8 cellular contexts compared by ENCODE assay signal in genomic region chr12:132490481-132491348, GRCh38. TPM values are rescaled to one million over a fixed set of nuclear protein-coding genes. Genes with fewer than 3 reads are reported as not detected.
A peak's percentile ranks its signal among the peaks of the same experiment; 100 is the strongest.
DNase-seq lines count a peak whose midpoint lies in the region; ATAC-seq and TF ChIP-seq lines count a peak whose summit lies in the region.

No MANE protein-coding gene starts in this region.

- TF ChIP-seq POLR2A in HCT116 (IDR thresholded peaks at IDR 0.05; ENCODE audit: borderline replicate concordance, extremely low read depth, insufficient read depth, insufficient read length) (no peak), gastroesophageal sphincter (IDR thresholded peaks at IDR 0.05) (no peak)

- DNase-seq in CD8-positive, alpha-beta T cell: peak in 1 of 7 experiments; percentile 23
- DNase-seq in HCT116 (ENCODE audit: low read depth, low spot score) (no peak), T-helper 17 cell (no peak), retinal pigment epithelial cell (ENCODE audit: low read depth) (no peak), superior temporal gyrus (ENCODE audit: extremely low spot score) (no peak), cerebellar nuclear complex (lab: John Stamatoyannopoulos, UW) (no peak), KG1 (lab: John Stamatoyannopoulos, UW) (no peak)

- WGBS in gastroesophageal sphincter (ENCODE audit: low coverage in 1 of 2), 2 donors: 0% methylated on average over 3 to 4 of the region's 107 CpGs

- no peaks in the 10 kb centered on the region for H3K9me3 ChIP-seq in CD8-positive, alpha-beta T cell (ENCODE audit: low read length)
- H3K9me3 ChIP-seq in HCT116 (ENCODE audit: control insufficient read depth in 1 of 2, insufficient read depth in 1 of 2, low read depth in 1 of 2, low read length in 2 of 2): no peaks in the 10 kb centered on the region
- H3K9me3 ChIP-seq in T-helper 17 cell (ENCODE audit: control insufficient read depth, low read length, poor library complexity, severe bottlenecking): no peaks in the 10 kb centered on the region
- no peaks in the 10 kb centered on the region for H3K9me3 ChIP-seq in gastroesophageal sphincter

- no peak overlapping the region for H2AFZ ChIP-seq in HCT116 (ENCODE audit: low read depth, low read length, poor library complexity, severe bottlenecking)

- H3K36me3 ChIP-seq in CD8-positive, alpha-beta T cell (ENCODE audit: insufficient read depth, low read length): peaks cover 4% of the 10 kb centered on the region
- H3K36me3 ChIP-seq in HCT116 (ENCODE audit: control insufficient read depth in 1 of 2, insufficient read depth in 2 of 2, low read length in 2 of 2) (peaks cover 0 to 5% of the 10 kb centered on the region in 2 experiments; a peak in 1 of 4 replicates), gastroesophageal sphincter (peaks cover 0 to 3% of the 10 kb centered on the region in 2 donors)

- no peaks in the 10 kb centered on the region for H3K9me3 Mint-ChIP-seq in CD8-positive, alpha-beta T cell

- peak overlapping the region; percentile 86 for H3K4me2 ChIP-seq in HCT116 (ENCODE audit: low read length)

- no peak for TF ChIP-seq RAD21 in HCT116 (IDR thresholded peaks at IDR 0.05; ENCODE audit: low read depth)

- H3K27ac Mint-ChIP-seq in CD8-positive, alpha-beta T cell: peak overlapping the region; percentile 88
- peak overlapping the region; percentile 94 for H3K27ac Mint-ChIP-seq in T-helper 17 cell

- no peaks in the 10 kb centered on the region for H4K20me1 ChIP-seq in HCT116 (ENCODE audit: insufficient read depth)

- H3K9me2 ChIP-seq in HCT116 (ENCODE audit: insufficient read depth): no peaks in the 10 kb centered on the region

- RAD21 ChIA-PET in HCT116 (lab: Charles Lee; ENCODE audit: low non-redundant PET in 1 of 2, low total read pairs in 2 of 2, uncharacterized antibody in 2 of 2, unreplicated experiment in 2 of 2): no interaction called here

- peak overlapping the region; percentile 72 for H3K4me3 ChIP-seq in CD8-positive, alpha-beta T cell (ENCODE audit: low read depth, low read length)
- peak overlapping the region; percentile 82 to 88 for H3K4me3 ChIP-seq in HCT116 (replicated peaks in 1 of 2; ENCODE audit: low read depth in 1 of 2, low read length in 2 of 2)
- peak overlapping the region; percentile 61 to 71 for H3K4me3 ChIP-seq in gastroesophageal sphincter
- peak overlapping the region; percentile 63 for H3K4me3 ChIP-seq in retinal pigment epithelial cell (ENCODE audit: low read length)

- no TSS peak for BruUV-seq in HCT116 (replicated peaks; lab: Mats Ljungman, UMichigan)

- no peaks in the 10 kb centered on the region for H3K27me3 ChIP-seq in CD8-positive, alpha-beta T cell (ENCODE audit: insufficient read depth, low read length)
- H3K27me3 ChIP-seq in HCT116 (ENCODE audit: insufficient read depth, low read length) (no peaks in the 10 kb centered on the region), gastroesophageal sphincter (no peaks in the 10 kb centered on the region)

- H3K36me3 Mint-ChIP-seq in CD8-positive, alpha-beta T cell: peaks cover 13% of the 10 kb centered on the region
- no peaks in the 10 kb centered on the region for H3K36me3 Mint-ChIP-seq in T-helper 17 cell (ENCODE audit: low read depth)

- no peak for ATAC-seq in CD8-positive, alpha-beta T cell
- ATAC-seq in HCT116: peak; percentile 37
- no peak for ATAC-seq in T-helper 17 cell
- peak; percentile 0 for ATAC-seq in gastroesophageal sphincter

- H3K27me3 Mint-ChIP-seq in CD8-positive, alpha-beta T cell (ENCODE audit: low read depth): no peaks in the 10 kb centered on the region
- H3K27me3 Mint-ChIP-seq in T-helper 17 cell: no peaks in the 10 kb centered on the region

- H3K4me1 ChIP-seq in CD8-positive, alpha-beta T cell (ENCODE audit: insufficient read depth, low read length): peaks cover 76% of the 10 kb centered on the region
- H3K4me1 ChIP-seq in HCT116 (ENCODE audit: control insufficient read depth in 1 of 2, insufficient read depth in 2 of 2, low read length in 2 of 2) (peaks cover 15 to 41% of the 10 kb centered on the region in 2 experiments; a peak in 3 of 4 replicates), gastroesophageal sphincter (peaks cover 0 to 66% (median 46%) of the 10 kb centered on the region in 3 donors)

- intact Hi-C loops in CD8-positive, alpha-beta T cell (cut with DNase I, micrococcal nuclease): loop anchor here in 1 of 2 experiments (1.0 to 5.0 kb wide), 5 partner anchors 16 to 542 kb away; partner anchors contain the start of gene EP400
- intact Hi-C loops in HCT116 (cut with micrococcal nuclease): loop anchor here (1.0 kb wide), 1 partner anchor 44 kb away; no protein-coding TSS in a partner anchor

- no peak for TF ChIP-seq CTCF in CD8-positive, alpha-beta T cell (IDR thresholded peaks at IDR 0.05)
- TF ChIP-seq CTCF in HCT116 (IDR thresholded peaks at IDR 0.05 in 2 of 3, conservative IDR thresholded peaks at IDR 0.05 in 1 of 3; ENCODE audit: borderline replicate concordance in 1 of 3, insufficient read depth in 1 of 3, low read depth in 2 of 3, low read length in 2 of 3): no peak
- TF ChIP-seq CTCF in gastroesophageal sphincter (IDR thresholded peaks at IDR 0.05): no peak
- no peak for TF ChIP-seq CTCF in retinal pigment epithelial cell (conservative IDR thresholded peaks at IDR 0.05; ENCODE audit: low read depth, low read length)

- CTCF ChIA-PET in CD8-positive, alpha-beta T cell (lab: Charles Lee): no interaction called here
- CTCF ChIA-PET in HCT116 (lab: Charles Lee): no interaction called here

- H3K9ac ChIP-seq in HCT116 (ENCODE audit: low read length): peak overlapping the region; percentile 86

- no peak for TF ChIP-seq EP300 in gastroesophageal sphincter (IDR thresholded peaks at IDR 0.05)

- peaks cover 51% of the 10 kb centered on the region for H3K79me2 ChIP-seq in HCT116 (ENCODE audit: insufficient read depth, low read length)

- POLR2A ChIA-PET in CD8-positive, alpha-beta T cell (lab: Charles Lee): interaction anchor here (1.2 kb wide), 1 partner anchor 19 kb away, joined by 3 read pairs; no protein-coding TSS in a partner anchor
- POLR2A ChIA-PET in HCT116 (lab: Charles Lee): no interaction called here

- peak overlapping the region; percentile 85 for H3K4me3 Mint-ChIP-seq in CD8-positive, alpha-beta T cell
- H3K4me3 Mint-ChIP-seq in T-helper 17 cell: peak overlapping the region; percentile 95

- peak overlapping the region; percentile 51 for H3K27ac ChIP-seq in CD8-positive, alpha-beta T cell (ENCODE audit: low read depth, low read length)
- H3K27ac ChIP-seq in HCT116 (ENCODE audit: low read depth, low read length): peak overlapping the region; percentile 71; the same call in 1 of the 2 replicates
- H3K27ac ChIP-seq in gastroesophageal sphincter: peak overlapping the region in 1 of 4 donors; percentile 67

- H3K4me1 Mint-ChIP-seq in CD8-positive, alpha-beta T cell (ENCODE audit: low read depth): peaks cover 71% of the 10 kb centered on the region
- H3K4me1 Mint-ChIP-seq in T-helper 17 cell: peaks cover 53% of the 10 kb centered on the region

TF ChIP-seq in HCT116, 20 proteins besides CTCF, POLR2A, EP300 and RAD21:
- TF ChIP-seq ZFX (IDR thresholded peaks at IDR 0.05) (peak; percentile 21; the same call in 1 of the 2 replicates), ZBTB33 (IDR thresholded peaks at IDR 0.05; ENCODE audit: extremely low read depth, insufficient replicate concordance, low read length) (no peak), EZH2phosphoT487 (IDR thresholded peaks at IDR 0.05; ENCODE audit: borderline replicate concordance) (no peak)

RNA-seq across cellular contexts. Expression of gene FBRSL1, which starts 0.8 kb away (rescaled TPM):
- total RNA-seq in CD8-positive, alpha-beta T cell: 10 to 100 TPM; 78.5 to 82.0 TPM
- total RNA-seq in HCT116 (2021; ENCODE audit: unreplicated experiment) (124 TPM), T-helper 17 cell (10 to 100 TPM; 79.3 to 86.3 TPM), gastroesophageal sphincter (10 to 100 TPM in 2 of 4 donors, 1 to 10 TPM in 2; 8.5 to 24.7 (median 15.5) TPM)
- 52.2 and 69.8 TPM in 2 replicates for polyA plus RNA-seq in HCT116 (2012)

Comparison
In these comparisons a context has a peak if more than half of its experiments do, and no peak if none do; other contexts are left out.
1. ATAC-seq: peak in HCT116 (single experiment) and gastroesophageal sphincter (single experiment); none in CD8-positive, alpha-beta T cell (single experiment) and T-helper 17 cell (single experiment).
2. Peak in every context shown above with its lines, with median percentiles within 50 percentile points of each other: H3K4me3 ChIP-seq.